17 cellular contexts compared by ENCODE assay signal in the genomic region with DNA sequence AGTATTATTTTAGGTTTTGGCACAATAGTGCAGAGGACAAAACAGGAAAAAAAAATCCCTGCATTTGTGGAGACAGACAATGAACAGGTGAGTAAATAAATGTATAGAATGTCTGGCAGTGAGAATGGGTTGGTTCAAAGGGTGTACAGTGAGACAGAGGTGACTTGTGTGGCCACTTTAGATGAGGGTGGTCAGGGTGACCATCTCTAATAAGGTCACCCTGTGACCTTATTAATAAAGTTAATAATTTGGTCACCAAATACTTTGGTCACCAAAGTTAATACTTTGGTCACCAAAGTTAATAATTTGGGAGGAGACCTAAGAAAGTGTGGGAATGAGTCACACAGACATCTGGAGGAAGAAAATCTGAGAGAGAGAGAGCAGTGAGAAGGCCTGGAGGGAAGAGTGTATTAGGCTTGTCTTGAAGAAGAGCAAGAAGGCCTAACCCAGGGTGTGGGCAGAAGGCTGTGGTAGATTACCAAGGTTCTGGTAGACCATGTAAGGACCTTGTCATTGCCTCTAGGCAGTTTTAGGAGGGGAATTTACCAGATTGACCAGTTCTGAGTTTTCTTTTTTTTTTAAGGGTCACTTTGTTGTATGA.
A peak's percentile ranks its signal among the peaks of the same experiment; 100 is the strongest.
DNase-seq lines count a peak whose midpoint lies in the region; ATAC-seq and TF ChIP-seq lines count a peak whose summit lies in the region.
"Had no signal": no experiment of that assay in that cellular context is flagged by ENCODE, and none has a peak within 500 bp of the region (broad histone marks: within the 10 kb centered on the region; RNA-seq: fewer than 3 reads in every experiment).

No MANE protein-coding gene starts in this region.

- H3K27ac Mint-ChIP-seq in activated B cell treated with CpG ODN at 0.5 μM for 24 hours = peak overlapping the region; percentile 54

- H3K36me3 Mint-ChIP-seq in activated B cell treated with CpG ODN at 0.5 μM for 24 hours (ENCODE audit: low read depth) = no peaks in the 10 kb centered on the region

- CTCF ChIA-PET in activated B cell treated with CpG ODN at 0.5 μM for 24 hours (lab: Charles Lee) = no interaction called here

- ATAC-seq in GM18519 (IDR thresholded peaks at IDR 0.05; ENCODE audit: low FRiP score, unreplicated experiment) (peak; percentile 41), GM21381 (IDR thresholded peaks at IDR 0.05; ENCODE audit: unreplicated experiment) (peak; percentile 68), HG03039 (IDR thresholded peaks at IDR 0.05; ENCODE audit: unreplicated experiment) (peak; percentile 73), activated B cell treated with CpG ODN at 0.5 μM for 24 hours (ENCODE audit: low read depth) (peak; percentile 28), left cardiac atrium (no peak)
- ATAC-seq: left ventricle myocardium superior had no signal

- no peak for TF ChIP-seq CTCF in activated B cell treated with CpG ODN at 0.5 μM for 24 hours (IDR thresholded peaks at IDR 0.05)

- no peak for DNase-seq in activated B cell treated with CpG ODN at 0.5 μM for 24 hours
- no peak for DNase-seq in medulla oblongata (ENCODE audit: extremely low spot score)
- no peak for DNase-seq in NCI-H69 (lab: John Stamatoyannopoulos, UW)
- DNase-seq in left cardiac atrium = no peak
- DNase-seq in SKM-1 treated with dmso at 0.1 percent for 144 hours (lab: John Stamatoyannopoulos, UW; ENCODE audit: unreplicated experiment) = no peak
- DNase-seq: activated CD4-positive, alpha-beta T cell treated with anti-CD3 and anti-CD28 coated beads for 1 hour; BE2C; foreskin melanocyte; H9; left ventricle myocardium superior; NCI-H524 treated with DMSO at 0.1 percent for 48 hours; SJCRH30; stimulated activated CD4-positive, alpha-beta T cell treated with anti-CD3 and anti-CD28 coated beads, Interleukin-15, amount 100 ng/mL, for 24 hours; stimulated activated naive CD4-positive, alpha-beta T cell had no signal

- no peaks in the 10 kb centered on the region for H3K27me3 Mint-ChIP-seq in activated B cell treated with CpG ODN at 0.5 μM for 24 hours

- intact Hi-C loops in activated B cell treated with CpG ODN at 0.5 μM for 24 hours (cut with micrococcal nuclease) (no loop called here), left cardiac atrium (cut with DNase I) (no loop called here)

- H3K4me3 Mint-ChIP-seq in activated B cell treated with CpG ODN at 0.5 μM for 24 hours = no peak overlapping the region
- H3K4me3 Mint-ChIP-seq: H9 had no signal

- H3K4me1 Mint-ChIP-seq in activated B cell treated with CpG ODN at 0.5 μM for 24 hours = peaks cover 19% of the 10 kb centered on the region

- POLR2A ChIA-PET in activated B cell treated with CpG ODN at 0.5 μM for 24 hours (lab: Charles Lee) = no interaction called here

- peaks cover 3% of the 10 kb centered on the region for H3K9me3 Mint-ChIP-seq in activated B cell treated with CpG ODN at 0.5 μM for 24 hours

Comparison
In these comparisons a context has a peak if more than half of its experiments do, and no peak if none do; other contexts are left out.
1. ATAC-seq: peak in GM18519 (single experiment), GM21381 (single experiment), HG03039 (single experiment) and activated B cell treated with CpG ODN at 0.5 μM for 24 hours (single experiment); none in left cardiac atrium (0 of 2).